Comparison of ENCODE assay signal across 1 cellular context in the genomic region with DNA sequence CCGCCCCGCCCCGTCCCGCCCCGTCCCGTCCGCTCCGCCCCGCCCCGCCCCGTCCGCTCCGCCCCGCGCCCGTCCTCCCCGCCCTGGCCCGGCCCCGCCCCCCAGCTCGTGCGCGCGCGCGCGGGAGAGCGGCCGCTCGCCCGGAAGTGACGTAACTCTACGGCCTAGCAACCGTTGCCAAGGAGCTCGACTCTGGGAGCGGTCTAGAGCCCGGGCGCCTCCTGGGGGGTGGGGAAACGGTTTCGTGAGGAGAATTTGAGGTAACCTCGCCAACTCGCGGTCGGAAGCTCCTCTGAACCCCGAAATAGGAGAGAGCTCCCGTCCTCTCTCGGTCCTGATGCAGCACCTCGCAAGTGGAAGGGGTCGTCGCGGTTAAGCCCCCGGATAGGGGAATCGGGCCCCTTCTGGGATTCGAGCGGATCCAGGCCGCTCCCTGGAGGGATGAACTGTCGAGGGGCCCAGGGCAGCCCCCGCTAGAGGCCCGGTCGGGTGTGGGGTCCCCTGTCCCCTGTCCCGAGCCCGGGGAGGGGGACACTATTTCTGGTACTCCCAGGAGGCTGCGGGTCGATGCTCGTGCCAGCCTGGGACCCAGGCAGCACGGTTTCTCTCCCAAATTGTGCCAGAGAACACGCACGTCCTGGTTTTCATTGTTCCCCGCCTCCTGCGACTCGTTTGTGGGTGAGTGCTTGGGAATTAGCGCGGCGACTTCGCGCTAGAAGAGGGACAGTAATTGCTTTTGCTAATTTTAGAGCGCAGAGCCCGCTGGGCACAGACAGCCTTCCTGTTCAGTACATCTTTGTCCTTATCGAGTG.
TF ChIP-seq lines count a peak whose summit lies in the region.

A gene with protein sequence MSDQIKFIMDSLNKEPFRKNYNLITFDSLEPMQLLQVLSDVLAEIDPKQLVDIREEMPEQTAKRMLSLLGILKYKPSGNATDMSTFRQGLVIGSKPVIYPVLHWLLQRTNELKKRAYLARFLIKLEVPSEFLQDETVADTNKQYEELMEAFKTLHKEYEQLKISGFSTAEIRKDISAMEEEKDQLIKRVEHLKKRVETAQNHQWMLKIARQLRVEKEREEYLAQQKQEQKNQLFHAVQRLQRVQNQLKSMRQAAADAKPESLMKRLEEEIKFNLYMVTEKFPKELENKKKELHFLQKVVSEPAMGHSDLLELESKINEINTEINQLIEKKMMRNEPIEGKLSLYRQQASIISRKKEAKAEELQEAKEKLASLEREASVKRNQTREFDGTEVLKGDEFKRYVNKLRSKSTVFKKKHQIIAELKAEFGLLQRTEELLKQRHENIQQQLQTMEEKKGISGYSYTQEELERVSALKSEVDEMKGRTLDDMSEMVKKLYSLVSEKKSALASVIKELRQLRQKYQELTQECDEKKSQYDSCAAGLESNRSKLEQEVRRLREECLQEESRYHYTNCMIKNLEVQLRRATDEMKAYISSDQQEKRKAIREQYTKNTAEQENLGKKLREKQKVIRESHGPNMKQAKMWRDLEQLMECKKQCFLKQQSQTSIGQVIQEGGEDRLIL (plus strand): TSS at position 174 of the 812 bp plus-strand sequence. CDS start 3,024 bp downstream, outside the sequence.

TF ChIP-seq in HepG2, 621 proteins besides CTCF, POLR2A, EP300 and RAD21 (continued from another document and continues in another):
- TF ChIP-seq, protein P1, sequence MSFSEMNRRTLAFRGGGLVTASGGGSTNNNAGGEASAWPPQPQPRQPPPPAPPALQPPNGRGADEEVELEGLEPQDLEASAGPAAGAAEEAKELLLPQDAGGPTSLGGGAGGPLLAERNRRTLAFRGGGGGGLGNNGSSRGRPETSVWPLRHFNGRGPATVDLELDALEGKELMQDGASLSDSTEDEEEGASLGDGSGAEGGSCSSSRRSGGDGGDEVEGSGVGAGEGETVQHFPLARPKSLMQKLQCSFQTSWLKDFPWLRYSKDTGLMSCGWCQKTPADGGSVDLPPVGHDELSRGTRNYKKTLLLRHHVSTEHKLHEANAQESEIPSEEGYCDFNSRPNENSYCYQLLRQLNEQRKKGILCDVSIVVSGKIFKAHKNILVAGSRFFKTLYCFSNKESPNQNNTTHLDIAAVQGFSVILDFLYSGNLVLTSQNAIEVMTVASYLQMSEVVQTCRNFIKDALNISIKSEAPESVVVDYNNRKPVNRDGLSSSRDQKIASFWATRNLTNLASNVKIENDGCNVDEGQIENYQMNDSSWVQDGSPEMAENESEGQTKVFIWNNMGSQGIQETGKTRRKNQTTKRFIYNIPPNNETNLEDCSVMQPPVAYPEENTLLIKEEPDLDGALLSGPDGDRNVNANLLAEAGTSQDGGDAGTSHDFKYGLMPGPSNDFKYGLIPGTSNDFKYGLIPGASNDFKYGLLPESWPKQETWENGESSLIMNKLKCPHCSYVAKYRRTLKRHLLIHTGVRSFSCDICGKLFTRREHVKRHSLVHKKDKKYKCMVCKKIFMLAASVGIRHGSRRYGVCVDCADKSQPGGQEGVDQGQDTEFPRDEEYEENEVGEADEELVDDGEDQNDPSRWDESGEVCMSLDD (CRISPR knock-in tag; IDR thresholded peaks at IDR 0.05; ENCODE audit: borderline replicate concordance), result no peak; the same call in 1 of the 2 replicates
- TF ChIP-seq FOXA3 (CRISPR knock-in tag; IDR thresholded peaks at IDR 0.05), result 0 out of 2 replicates have a peak, but pooled peaks have one; percentile 7
- TF ChIP-seq CENPX (CRISPR knock-in tag; IDR thresholded peaks at IDR 0.05), result no peak
- no peak for TF ChIP-seq KDM3A (CRISPR knock-in tag; IDR thresholded peaks at IDR 0.05; ENCODE audit: low read depth)
- TF ChIP-seq, protein P2, sequence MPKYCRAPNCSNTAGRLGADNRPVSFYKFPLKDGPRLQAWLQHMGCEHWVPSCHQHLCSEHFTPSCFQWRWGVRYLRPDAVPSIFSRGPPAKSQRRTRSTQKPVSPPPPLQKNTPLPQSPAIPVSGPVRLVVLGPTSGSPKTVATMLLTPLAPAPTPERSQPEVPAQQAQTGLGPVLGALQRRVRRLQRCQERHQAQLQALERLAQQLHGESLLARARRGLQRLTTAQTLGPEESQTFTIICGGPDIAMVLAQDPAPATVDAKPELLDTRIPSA (CRISPR knock-in tag; IDR thresholded peaks at IDR 0.05; ENCODE audit: borderline replicate concordance), result no peak
- TF ChIP-seq, protein P3, sequence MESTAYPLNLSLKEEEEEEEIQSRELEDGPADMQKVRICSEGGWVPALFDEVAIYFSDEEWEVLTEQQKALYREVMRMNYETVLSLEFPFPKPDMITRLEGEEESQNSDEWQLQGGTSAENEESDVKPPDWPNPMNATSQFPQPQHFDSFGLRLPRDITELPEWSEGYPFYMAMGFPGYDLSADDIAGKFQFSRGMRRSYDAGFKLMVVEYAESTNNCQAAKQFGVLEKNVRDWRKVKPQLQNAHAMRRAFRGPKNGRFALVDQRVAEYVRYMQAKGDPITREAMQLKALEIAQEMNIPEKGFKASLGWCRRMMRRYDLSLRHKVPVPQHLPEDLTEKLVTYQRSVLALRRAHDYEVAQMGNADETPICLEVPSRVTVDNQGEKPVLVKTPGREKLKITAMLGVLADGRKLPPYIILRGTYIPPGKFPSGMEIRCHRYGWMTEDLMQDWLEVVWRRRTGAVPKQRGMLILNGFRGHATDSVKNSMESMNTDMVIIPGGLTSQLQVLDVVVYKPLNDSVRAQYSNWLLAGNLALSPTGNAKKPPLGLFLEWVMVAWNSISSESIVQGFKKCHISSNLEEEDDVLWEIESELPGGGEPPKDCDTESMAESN (CRISPR knock-in tag; conservative IDR thresholded peaks at IDR 0.05), result no peak
- no peak for TF ChIP-seq SMARCC2 (IDR thresholded peaks at IDR 0.05)
- TF ChIP-seq, protein P4, sequence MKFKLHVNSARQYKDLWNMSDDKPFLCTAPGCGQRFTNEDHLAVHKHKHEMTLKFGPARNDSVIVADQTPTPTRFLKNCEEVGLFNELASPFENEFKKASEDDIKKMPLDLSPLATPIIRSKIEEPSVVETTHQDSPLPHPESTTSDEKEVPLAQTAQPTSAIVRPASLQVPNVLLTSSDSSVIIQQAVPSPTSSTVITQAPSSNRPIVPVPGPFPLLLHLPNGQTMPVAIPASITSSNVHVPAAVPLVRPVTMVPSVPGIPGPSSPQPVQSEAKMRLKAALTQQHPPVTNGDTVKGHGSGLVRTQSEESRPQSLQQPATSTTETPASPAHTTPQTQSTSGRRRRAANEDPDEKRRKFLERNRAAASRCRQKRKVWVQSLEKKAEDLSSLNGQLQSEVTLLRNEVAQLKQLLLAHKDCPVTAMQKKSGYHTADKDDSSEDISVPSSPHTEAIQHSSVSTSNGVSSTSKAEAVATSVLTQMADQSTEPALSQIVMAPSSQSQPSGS (CRISPR knock-in tag; IDR thresholded peaks at IDR 0.05), result peak; percentile 54; the same call in 1 of the 2 replicates
- TF ChIP-seq, protein P5, sequence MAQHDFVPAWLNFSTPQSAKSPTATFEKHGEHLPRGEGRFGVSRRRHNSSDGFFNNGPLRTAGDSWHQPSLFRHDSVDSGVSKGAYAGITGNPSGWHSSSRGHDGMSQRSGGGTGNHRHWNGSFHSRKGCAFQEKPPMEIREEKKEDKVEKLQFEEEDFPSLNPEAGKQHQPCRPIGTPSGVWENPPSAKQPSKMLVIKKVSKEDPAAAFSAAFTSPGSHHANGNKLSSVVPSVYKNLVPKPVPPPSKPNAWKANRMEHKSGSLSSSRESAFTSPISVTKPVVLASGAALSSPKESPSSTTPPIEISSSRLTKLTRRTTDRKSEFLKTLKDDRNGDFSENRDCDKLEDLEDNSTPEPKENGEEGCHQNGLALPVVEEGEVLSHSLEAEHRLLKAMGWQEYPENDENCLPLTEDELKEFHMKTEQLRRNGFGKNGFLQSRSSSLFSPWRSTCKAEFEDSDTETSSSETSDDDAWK (CRISPR knock-in tag; IDR thresholded peaks at IDR 0.05), result no peak
- TF ChIP-seq SRY (CRISPR knock-in tag; IDR thresholded peaks at IDR 0.05), result 0 out of 2 replicates have a peak, but pooled peaks have one; percentile 72
- TF ChIP-seq FOXK1 (CRISPR knock-in tag; IDR thresholded peaks at IDR 0.05; ENCODE audit: borderline replicate concordance, low read depth), result no peak
- TF ChIP-seq KLF13 (CRISPR knock-in tag; IDR thresholded peaks at IDR 0.05), result no peak
- no peak for TF ChIP-seq HNF4G (IDR thresholded peaks at IDR 0.05; ENCODE audit: borderline replicate concordance, low read depth, low read length)
- no peak for TF ChIP-seq HNF4G (CRISPR knock-in tag; IDR thresholded peaks at IDR 0.05; ENCODE audit: borderline replicate concordance, low read depth)
- TF ChIP-seq MZF1 (CRISPR knock-in tag; IDR thresholded peaks at IDR 0.05; ENCODE audit: borderline replicate concordance), result no peak
- TF ChIP-seq U2AF1 (optimal IDR thresholded peaks at IDR 0.05; ENCODE audit: low read depth, low read length), result no peak
- TF ChIP-seq PAX8 (CRISPR knock-in tag; IDR thresholded peaks at IDR 0.05; ENCODE audit: borderline replicate concordance), result no peak
- TF ChIP-seq DNMT3B (CRISPR knock-in tag; conservative IDR thresholded peaks at IDR 0.05), result no peak
- no peak for TF ChIP-seq NCOA1 (CRISPR knock-in tag; IDR thresholded peaks at IDR 0.05)
- TF ChIP-seq ATF1 (CRISPR knock-in tag; IDR thresholded peaks at IDR 0.05), result no peak
- TF ChIP-seq, protein P6, sequence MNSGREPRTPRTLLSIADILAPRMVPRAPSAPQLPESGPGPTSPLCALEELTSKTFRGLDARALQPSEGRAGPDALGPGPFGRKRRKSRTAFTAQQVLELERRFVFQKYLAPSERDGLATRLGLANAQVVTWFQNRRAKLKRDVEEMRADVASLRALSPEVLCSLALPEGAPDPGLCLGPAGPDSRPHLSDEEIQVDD (CRISPR knock-in tag; IDR thresholded peaks at IDR 0.05; ENCODE audit: borderline replicate concordance), result no peak
- no peak for TF ChIP-seq MEIS2 (CRISPR knock-in tag; IDR thresholded peaks at IDR 0.05)
- TF ChIP-seq, protein P7, sequence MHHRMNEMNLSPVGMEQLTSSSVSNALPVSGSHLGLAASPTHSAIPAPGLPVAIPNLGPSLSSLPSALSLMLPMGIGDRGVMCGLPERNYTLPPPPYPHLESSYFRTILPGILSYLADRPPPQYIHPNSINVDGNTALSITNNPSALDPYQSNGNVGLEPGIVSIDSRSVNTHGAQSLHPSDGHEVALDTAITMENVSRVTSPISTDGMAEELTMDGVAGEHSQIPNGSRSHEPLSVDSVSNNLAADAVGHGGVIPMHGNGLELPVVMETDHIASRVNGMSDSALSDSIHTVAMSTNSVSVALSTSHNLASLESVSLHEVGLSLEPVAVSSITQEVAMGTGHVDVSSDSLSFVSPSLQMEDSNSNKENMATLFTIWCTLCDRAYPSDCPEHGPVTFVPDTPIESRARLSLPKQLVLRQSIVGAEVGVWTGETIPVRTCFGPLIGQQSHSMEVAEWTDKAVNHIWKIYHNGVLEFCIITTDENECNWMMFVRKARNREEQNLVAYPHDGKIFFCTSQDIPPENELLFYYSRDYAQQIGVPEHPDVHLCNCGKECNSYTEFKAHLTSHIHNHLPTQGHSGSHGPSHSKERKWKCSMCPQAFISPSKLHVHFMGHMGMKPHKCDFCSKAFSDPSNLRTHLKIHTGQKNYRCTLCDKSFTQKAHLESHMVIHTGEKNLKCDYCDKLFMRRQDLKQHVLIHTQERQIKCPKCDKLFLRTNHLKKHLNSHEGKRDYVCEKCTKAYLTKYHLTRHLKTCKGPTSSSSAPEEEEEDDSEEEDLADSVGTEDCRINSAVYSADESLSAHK (CRISPR knock-in tag; IDR thresholded peaks at IDR 0.05; ENCODE audit: borderline replicate concordance), result no peak
- peak; percentile 81 for TF ChIP-seq PHF8 (CRISPR knock-in tag; IDR thresholded peaks at IDR 0.05)
- no peak for TF ChIP-seq CENPT (CRISPR knock-in tag; IDR thresholded peaks at IDR 0.05; ENCODE audit: low read depth)
- TF ChIP-seq, protein P8, sequence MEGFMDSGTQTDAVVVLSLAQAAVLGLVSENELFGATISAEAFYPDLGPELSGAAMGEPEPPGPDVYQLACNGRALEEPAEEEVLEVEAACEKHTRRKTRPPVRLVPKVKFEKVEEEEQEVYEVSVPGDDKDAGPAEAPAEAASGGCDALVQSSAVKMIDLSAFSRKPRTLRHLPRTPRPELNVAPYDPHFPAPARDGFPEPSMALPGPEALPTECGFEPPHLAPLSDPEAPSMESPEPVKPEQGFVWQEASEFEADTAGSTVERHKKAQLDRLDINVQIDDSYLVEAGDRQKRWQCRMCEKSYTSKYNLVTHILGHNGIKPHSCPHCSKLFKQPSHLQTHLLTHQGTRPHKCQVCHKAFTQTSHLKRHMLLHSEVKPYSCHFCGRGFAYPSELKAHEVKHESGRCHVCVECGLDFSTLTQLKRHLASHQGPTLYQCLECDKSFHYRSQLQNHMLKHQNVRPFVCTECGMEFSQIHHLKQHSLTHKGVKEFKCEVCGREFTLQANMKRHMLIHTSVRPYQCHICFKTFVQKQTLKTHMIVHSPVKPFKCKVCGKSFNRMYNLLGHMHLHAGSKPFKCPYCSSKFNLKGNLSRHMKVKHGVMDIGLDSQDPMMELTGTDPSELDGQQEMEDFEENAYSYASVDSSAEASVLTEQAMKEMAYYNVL (CRISPR knock-in tag; IDR thresholded peaks at IDR 0.05; ENCODE audit: borderline replicate concordance), result no peak; the same call in 1 of the 2 replicates
- no peak for TF ChIP-seq PHF21A (CRISPR knock-in tag; IDR thresholded peaks at IDR 0.05)
- TF ChIP-seq, protein P9, sequence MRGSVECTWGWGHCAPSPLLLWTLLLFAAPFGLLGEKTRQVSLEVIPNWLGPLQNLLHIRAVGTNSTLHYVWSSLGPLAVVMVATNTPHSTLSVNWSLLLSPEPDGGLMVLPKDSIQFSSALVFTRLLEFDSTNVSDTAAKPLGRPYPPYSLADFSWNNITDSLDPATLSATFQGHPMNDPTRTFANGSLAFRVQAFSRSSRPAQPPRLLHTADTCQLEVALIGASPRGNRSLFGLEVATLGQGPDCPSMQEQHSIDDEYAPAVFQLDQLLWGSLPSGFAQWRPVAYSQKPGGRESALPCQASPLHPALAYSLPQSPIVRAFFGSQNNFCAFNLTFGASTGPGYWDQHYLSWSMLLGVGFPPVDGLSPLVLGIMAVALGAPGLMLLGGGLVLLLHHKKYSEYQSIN (CRISPR knock-in tag; IDR thresholded peaks at IDR 0.05; ENCODE audit: borderline replicate concordance), result no peak
- peak; percentile 36; the same call in 1 of the 2 replicates for TF ChIP-seq RFX5 (IDR thresholded peaks at IDR 0.05; ENCODE audit: low read depth, low read length)
- no peak for TF ChIP-seq ZNF605 (CRISPR knock-in tag; IDR thresholded peaks at IDR 0.05)
- TF ChIP-seq, protein P10, sequence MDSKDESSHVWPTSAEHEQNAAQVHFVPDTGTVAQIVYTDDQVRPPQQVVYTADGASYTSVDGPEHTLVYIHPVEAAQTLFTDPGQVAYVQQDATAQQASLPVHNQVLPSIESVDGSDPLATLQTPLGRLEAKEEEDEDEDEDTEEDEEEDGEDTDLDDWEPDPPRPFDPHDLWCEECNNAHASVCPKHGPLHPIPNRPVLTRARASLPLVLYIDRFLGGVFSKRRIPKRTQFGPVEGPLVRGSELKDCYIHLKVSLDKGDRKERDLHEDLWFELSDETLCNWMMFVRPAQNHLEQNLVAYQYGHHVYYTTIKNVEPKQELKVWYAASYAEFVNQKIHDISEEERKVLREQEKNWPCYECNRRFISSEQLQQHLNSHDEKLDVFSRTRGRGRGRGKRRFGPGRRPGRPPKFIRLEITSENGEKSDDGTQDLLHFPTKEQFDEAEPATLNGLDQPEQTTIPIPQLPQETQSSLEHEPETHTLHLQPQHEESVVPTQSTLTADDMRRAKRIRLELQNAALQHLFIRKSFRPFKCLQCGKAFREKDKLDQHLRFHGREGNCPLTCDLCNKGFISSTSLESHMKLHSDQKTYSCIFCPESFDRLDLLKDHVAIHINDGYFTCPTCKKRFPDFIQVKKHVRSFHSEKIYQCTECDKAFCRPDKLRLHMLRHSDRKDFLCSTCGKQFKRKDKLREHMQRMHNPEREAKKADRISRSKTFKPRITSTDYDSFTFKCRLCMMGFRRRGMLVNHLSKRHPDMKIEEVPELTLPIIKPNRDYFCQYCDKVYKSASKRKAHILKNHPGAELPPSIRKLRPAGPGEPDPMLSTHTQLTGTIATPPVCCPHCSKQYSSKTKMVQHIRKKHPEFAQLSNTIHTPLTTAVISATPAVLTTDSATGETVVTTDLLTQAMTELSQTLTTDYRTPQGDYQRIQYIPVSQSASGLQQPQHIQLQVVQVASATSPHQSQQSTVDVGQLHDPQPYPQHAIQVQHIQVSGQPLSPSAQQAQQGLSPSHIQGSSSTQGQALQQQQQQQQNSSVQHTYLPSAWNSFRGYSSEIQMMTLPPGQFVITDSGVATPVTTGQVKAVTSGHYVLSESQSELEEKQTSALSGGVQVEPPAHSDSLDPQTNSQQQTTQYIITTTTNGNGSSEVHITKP (CRISPR knock-in tag; IDR thresholded peaks at IDR 0.05; ENCODE audit: low read depth), result no peak
